ENCODE assay signal across 10 cellular contexts in genomic region chr4:108116423-108117168, GRCh38. TPM values are rescaled to one million over a fixed set of nuclear protein-coding genes. Genes with fewer than 3 reads are reported as not detected.
DNase-seq lines count a peak whose midpoint lies in the region; ATAC-seq and TF ChIP-seq lines count a peak whose summit lies in the region.
"Had no signal": no experiment of that assay in that cellular context is flagged by ENCODE, and none has a peak within 500 bp of the region (broad histone marks: within the 10 kb centered on the region; RNA-seq: fewer than 3 reads in every experiment).

No MANE protein-coding gene starts in this region.

- H3K4me3 ChIP-seq in cardiac muscle cell (no peak overlapping the region), left ventricle myocardium inferior (no peak overlapping the region), right cardiac atrium (ENCODE audit: low read length) (no peak overlapping the region)

- H3K9me3 ChIP-seq in cardiac muscle cell (ENCODE audit: low read depth) = no peaks in the 10 kb centered on the region
- H3K9me3 ChIP-seq in left ventricle myocardium inferior (replicated peaks) = no peaks in the 10 kb centered on the region
- H3K9me3 ChIP-seq in right cardiac atrium (ENCODE audit: control insufficient read depth, low read length) = no peaks in the 10 kb centered on the region

- no peak for TF ChIP-seq CTCF in cardiac muscle cell (IDR thresholded peaks at IDR 0.05; ENCODE audit: low read depth, low read length)
- no peak for TF ChIP-seq CTCF in left ventricle myocardium inferior (IDR thresholded peaks at IDR 0.05; ENCODE audit: borderline replicate concordance)

- intact Hi-C loops in left ventricle myocardium inferior (cut with micrococcal nuclease) (no loop called here), right cardiac atrium (cut with DNase I) (no loop called here)

- peak overlapping the region; percentile 33 for H3K4me3 Mint-ChIP-seq in activated naive CD4-positive, alpha-beta T cell treated with anti-CD3 and anti-CD28 coated beads, Interleukin-2, amount 10 ng/mL, durations not matched to agents 7 days and 5 days
- peak overlapping the region; percentile 73 for H3K4me3 Mint-ChIP-seq in stimulated activated naive CD8-positive, alpha-beta T cell treated with anti-CD3 and anti-CD28 coated beads, Interleukin-15, Interleukin-2, amounts not matched to agents 100 ng/mL and 50 ng/mL, for 24 hours

- peaks cover 96% of the 10 kb centered on the region for H3K4me1 Mint-ChIP-seq in activated naive CD4-positive, alpha-beta T cell treated with anti-CD3 and anti-CD28 coated beads, Interleukin-2, amount 10 ng/mL, durations not matched to agents 7 days and 5 days
- H3K4me1 Mint-ChIP-seq in stimulated activated naive CD8-positive, alpha-beta T cell treated with anti-CD3 and anti-CD28 coated beads, Interleukin-15, Interleukin-2, amounts not matched to agents 100 ng/mL and 50 ng/mL, for 24 hours (ENCODE audit: low read depth) = peaks cover 98% of the 10 kb centered on the region

- H3K27me3 ChIP-seq in cardiac muscle cell (no peaks in the 10 kb centered on the region), left ventricle myocardium inferior (ENCODE audit: low read depth) (peaks cover 8% of the 10 kb centered on the region), right cardiac atrium (ENCODE audit: control insufficient read depth, insufficient read depth) (no peaks in the 10 kb centered on the region)

- WGBS in right cardiac atrium = 80% methylated on average over 3 of the region's 3 CpGs

- peaks cover 63% of the 10 kb centered on the region for H3K36me3 Mint-ChIP-seq in activated naive CD4-positive, alpha-beta T cell treated with anti-CD3 and anti-CD28 coated beads, Interleukin-2, amount 10 ng/mL, durations not matched to agents 7 days and 5 days
- peaks cover 12% of the 10 kb centered on the region for H3K36me3 Mint-ChIP-seq in stimulated activated naive CD8-positive, alpha-beta T cell treated with anti-CD3 and anti-CD28 coated beads, Interleukin-15, Interleukin-2, amounts not matched to agents 100 ng/mL and 50 ng/mL, for 24 hours (ENCODE audit: low read depth)

- no peak for DNase-seq in cardiac muscle cell (ENCODE audit: low read depth in 1 of 2, low spot score in 1 of 2)
- no peak for DNase-seq in left ventricle myocardium inferior
- DNase-seq in activated naive CD4-positive, alpha-beta T cell treated with anti-CD3 and anti-CD28 coated beads, Interleukin-2, amount 10 ng/mL, durations not matched to agents 7 days and 5 days = peak; percentile 50
- DNase-seq in A172 (ENCODE audit: low spot score) = no peak
- DNase-seq in right cardiac atrium = no peak
- DNase-seq: NCI-H1694 treated with DMSO at 0.1 percent for 48 hours, SHP77 had no signal

- H3K27ac Mint-ChIP-seq in activated naive CD4-positive, alpha-beta T cell treated with anti-CD3 and anti-CD28 coated beads, Interleukin-2, amount 10 ng/mL, durations not matched to agents 7 days and 5 days = peak overlapping the region; percentile 95
- H3K27ac Mint-ChIP-seq in stimulated activated naive CD8-positive, alpha-beta T cell treated with anti-CD3 and anti-CD28 coated beads, Interleukin-15, Interleukin-2, amounts not matched to agents 100 ng/mL and 50 ng/mL, for 24 hours = peak overlapping the region; percentile 91

- peak overlapping the region; percentile 95 for H3K27ac ChIP-seq in cardiac muscle cell
- H3K27ac ChIP-seq in left ventricle myocardium inferior (replicated peaks) = no peak overlapping the region
- no peak overlapping the region for H3K27ac ChIP-seq in right cardiac atrium (ENCODE audit: low read length)

- no peaks in the 10 kb centered on the region for H3K36me3 ChIP-seq in cardiac muscle cell
- H3K36me3 ChIP-seq in left ventricle myocardium inferior = no peaks in the 10 kb centered on the region

- CTCF ChIA-PET in activated naive CD4-positive, alpha-beta T cell treated with anti-CD3 and anti-CD28 coated beads, Interleukin-2, amount 10 ng/mL, durations not matched to agents 7 days and 5 days (lab: Charles Lee) = interaction anchor here (0.6 to 2.3 kb wide), 10 partner anchors 14 to 504 kb away, joined by 3 to 7 read pairs (median 4); partner anchors contain the start of gene RPL34

- H3K27me3 Mint-ChIP-seq in activated naive CD4-positive, alpha-beta T cell treated with anti-CD3 and anti-CD28 coated beads, Interleukin-2, amount 10 ng/mL, durations not matched to agents 7 days and 5 days = no peaks in the 10 kb centered on the region
- no peaks in the 10 kb centered on the region for H3K27me3 Mint-ChIP-seq in stimulated activated naive CD8-positive, alpha-beta T cell treated with anti-CD3 and anti-CD28 coated beads, Interleukin-15, Interleukin-2, amounts not matched to agents 100 ng/mL and 50 ng/mL, for 24 hours

- ATAC-seq in HG03460 (IDR thresholded peaks at IDR 0.05; ENCODE audit: unreplicated experiment) (peak; percentile 32), GM18517 (IDR thresholded peaks at IDR 0.05; ENCODE audit: unreplicated experiment) (no peak), right cardiac atrium (no peak)

- H3K9me3 Mint-ChIP-seq in activated naive CD4-positive, alpha-beta T cell treated with anti-CD3 and anti-CD28 coated beads, Interleukin-2, amount 10 ng/mL, durations not matched to agents 7 days and 5 days = no peaks in the 10 kb centered on the region
- no peaks in the 10 kb centered on the region for H3K9me3 Mint-ChIP-seq in stimulated activated naive CD8-positive, alpha-beta T cell treated with anti-CD3 and anti-CD28 coated beads, Interleukin-15, Interleukin-2, amounts not matched to agents 100 ng/mL and 50 ng/mL, for 24 hours

- H3K4me1 ChIP-seq in cardiac muscle cell (ENCODE audit: low read depth) (peaks cover 65% of the 10 kb centered on the region), left ventricle myocardium inferior (no peaks in the 10 kb centered on the region), right cardiac atrium (ENCODE audit: control insufficient read depth, insufficient read depth, low read length) (no peaks in the 10 kb centered on the region)

RNA-seq across cellular contexts. Expression of gene LEF1, which starts 52.1 kb away (rescaled TPM):
- 67.2 and 70.3 TPM in 2 replicates for total RNA-seq in cardiac muscle cell
- 45.8 and 69.1 TPM in 2 replicates for polyA plus RNA-seq in cardiac muscle cell
- 0.41 TPM for total RNA-seq in left ventricle myocardium inferior
- total RNA-seq in A172 (2014; rRNA removed; shearing (Covaris generic)) = 4.7 and 6.1 TPM in 2 replicates
- total RNA-seq in right cardiac atrium = 1 to 10 TPM in 2 of 4 donors, under 1 TPM in 2; 0.62 to 5.1 (median 0.88) TPM
- polyA plus RNA-seq in right cardiac atrium = 0.20 TPM
